In the genomic region with DNA sequence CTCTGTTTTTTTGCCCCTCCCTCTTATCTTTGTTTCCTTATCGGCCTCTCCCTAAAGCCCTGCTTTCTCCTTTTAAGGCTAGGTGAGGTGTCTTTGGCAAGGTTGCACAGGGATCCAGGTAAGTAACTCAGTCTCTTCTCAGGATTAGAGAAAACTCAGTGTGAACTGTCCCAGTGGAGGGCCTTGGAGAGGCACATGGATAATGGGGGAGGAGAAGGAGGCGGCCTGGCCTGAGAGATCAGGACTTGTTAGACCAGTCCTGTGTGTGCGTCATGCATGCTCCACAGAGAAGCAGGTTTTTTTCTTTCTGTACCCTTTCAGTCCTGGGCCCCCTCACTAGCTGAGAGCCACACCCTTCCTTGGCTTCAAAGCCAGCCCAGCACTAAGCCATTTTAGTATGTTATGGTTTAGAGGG, we compare ENCODE assay signal across 11 cellular contexts. TPM values are rescaled to one million over a fixed set of nuclear protein-coding genes. Genes with fewer than 3 reads are reported as not detected.
DNase-seq lines count a peak whose midpoint lies in the region; ATAC-seq, FAIRE-seq and TF ChIP-seq lines count a peak whose summit lies in the region.
"Had no signal": no experiment of that assay in that cellular context is flagged by ENCODE, and none has a peak within 500 bp of the region (broad histone marks: within the 10 kb centered on the region; RNA-seq: fewer than 3 reads in every experiment).

No MANE protein-coding gene starts in this region.

- peak overlapping the region; percentile 68 for H3K4me3 Mint-ChIP-seq in GM23338
- peak overlapping the region; percentile 27 for H3K4me3 Mint-ChIP-seq in astrocyte (ENCODE audit: unreplicated experiment)
- H3K4me3 Mint-ChIP-seq: immature natural killer cell had no signal

- FAIRE-seq in astrocyte (lab: Jason Lieb, UNC) = no peak
- FAIRE-seq in GM12891 (lab: Jason Lieb, UNC) = no peak

- peak; percentile 75 for ATAC-seq in GM23338

- in situ Hi-C loops in G401 (cut with HindIII; ENCODE audit: low sequenced_read_pairs) = no loop called here

- no peaks in the 10 kb centered on the region; the same call in 1 of the 2 replicates for H4K20me1 ChIP-seq in GM23338 (replicated peaks; ENCODE audit: insufficient read depth)
- H4K20me1 ChIP-seq in astrocyte (ENCODE audit: insufficient read depth, low read length) = peaks cover 91% of the 10 kb centered on the region

- H3K9me3 ChIP-seq in astrocyte (ENCODE audit: insufficient read depth, low read depth, low read length) = no peaks in the 10 kb centered on the region
- no peaks in the 10 kb centered on the region for H3K9me3 ChIP-seq in iPS-15b (ENCODE audit: control insufficient read depth, insufficient read depth, low read length)

- H3K9me3 Mint-ChIP-seq in GM23338 (no peaks in the 10 kb centered on the region), astrocyte (ENCODE audit: unreplicated experiment) (no peaks in the 10 kb centered on the region)
- H3K9me3 Mint-ChIP-seq: immature natural killer cell had no signal

- no peak for TF ChIP-seq POLR2A in GM12891 (IDR thresholded peaks at IDR 0.05; ENCODE audit: low read depth, low read length)

- H3K27ac Mint-ChIP-seq in GM23338 (peak overlapping the region; percentile 99), astrocyte (ENCODE audit: unreplicated experiment) (peak overlapping the region; percentile 90)
- H3K27ac Mint-ChIP-seq: immature natural killer cell had no signal

- peak overlapping the region; percentile 57 for H3K4me2 ChIP-seq in GM23338
- no peak overlapping the region for H3K4me2 ChIP-seq in astrocyte (ENCODE audit: low read length)

- no peaks in the 10 kb centered on the region for H3K9me2 ChIP-seq in GM23338 (ENCODE audit: insufficient read depth)

- H3K79me2 ChIP-seq in GM23338 (replicated peaks; ENCODE audit: insufficient read depth) = peaks cover 89% of the 10 kb centered on the region
- H3K79me2 ChIP-seq in astrocyte (ENCODE audit: insufficient read depth, low read length) = peaks cover 97% of the 10 kb centered on the region

- H3K27me3 ChIP-seq in GM23338 (ENCODE audit: insufficient read depth) = no peaks in the 10 kb centered on the region
- no peaks in the 10 kb centered on the region for H3K27me3 ChIP-seq in astrocyte (ENCODE audit: insufficient read depth, low read length)
- H3K27me3 ChIP-seq in iPS-15b (ENCODE audit: control insufficient read depth, insufficient read depth, low read length) = no peaks in the 10 kb centered on the region

- H3K9ac ChIP-seq in astrocyte (ENCODE audit: low read length) (no peak overlapping the region), iPS-15b (ENCODE audit: low read depth, low read length) (peak overlapping the region; percentile 70)

- H3K4me1 Mint-ChIP-seq in GM23338 = peaks cover 74% of the 10 kb centered on the region
- H3K4me1 Mint-ChIP-seq in astrocyte (ENCODE audit: low read depth, unreplicated experiment) = peaks cover 66% of the 10 kb centered on the region
- H3K4me1 Mint-ChIP-seq: immature natural killer cell had no signal

- H3K4me3 ChIP-seq in GM23338 = peak overlapping the region; percentile 21
- H3K4me3 ChIP-seq in astrocyte (ENCODE audit: insufficient read depth, low read depth, low read length) = no peak overlapping the region
- H3K4me3 ChIP-seq in iPS-15b (ENCODE audit: low read depth, low read length) = peak overlapping the region; percentile 33

- H3F3A ChIP-seq in GM23338 (replicated peaks; ENCODE audit: low read depth) = no peaks in the 10 kb centered on the region; the same call in 1 of the 2 replicates

- no peaks in the 10 kb centered on the region for H3K36me3 ChIP-seq in GM23338 (ENCODE audit: insufficient read depth)
- H3K36me3 ChIP-seq in astrocyte (ENCODE audit: insufficient read depth, low read length) = no peaks in the 10 kb centered on the region
- H3K36me3 ChIP-seq in iPS-15b (ENCODE audit: control insufficient read depth, insufficient read depth, low read length) = no peaks in the 10 kb centered on the region

- DNase-seq in GM23338 (ENCODE audit: low spot score) (peak; percentile 92), astrocyte (ENCODE audit: low read depth) (no peak), renal cortical epithelial cell (ENCODE audit: low read depth) (peak; percentile 61), NCI-H1930 (lab: John Stamatoyannopoulos, UW) (no peak), HuH-7.5 (ENCODE audit: low spot score) (no peak), GM12891 (ENCODE audit: insufficient read length, low spot score) (no peak), G401 (ENCODE audit: low spot score) (no peak)
- DNase-seq: immature natural killer cell, NCI-H1694 had no signal

- H3K27ac ChIP-seq in GM23338 (ENCODE audit: low read depth) (peak overlapping the region; percentile 98), astrocyte (ENCODE audit: low read depth, low read length) (no peak overlapping the region)

- H3K36me3 Mint-ChIP-seq in GM23338 (ENCODE audit: low read depth) = peaks cover 2% of the 10 kb centered on the region; the same call in 1 of the 3 replicates
- peaks cover 10% of the 10 kb centered on the region for H3K36me3 Mint-ChIP-seq in astrocyte (ENCODE audit: low read depth, unreplicated experiment)

- no peak for TF ChIP-seq CTCF in GM23338 (conservative IDR thresholded peaks at IDR 0.05; ENCODE audit: low read depth in 2 of 2)
- no peak for TF ChIP-seq CTCF in astrocyte (IDR thresholded peaks at IDR 0.05; ENCODE audit: insufficient read depth, low read depth, low read length)

- H3K27me3 Mint-ChIP-seq in GM23338 (ENCODE audit: insufficient read depth, low read depth, poor library complexity) (peaks cover 8% of the 10 kb centered on the region), astrocyte (ENCODE audit: low read depth, unreplicated experiment) (no peaks in the 10 kb centered on the region)

- H3K4me1 ChIP-seq in GM23338 (ENCODE audit: insufficient read depth) (peaks cover 47% of the 10 kb centered on the region), astrocyte (ENCODE audit: insufficient read depth, low read length) (peaks cover 32% of the 10 kb centered on the region), iPS-15b (ENCODE audit: control insufficient read depth, insufficient read depth, low read length) (peaks cover 56% of the 10 kb centered on the region)

- H2AFZ ChIP-seq in GM23338 = no peak overlapping the region
- no peak overlapping the region for H2AFZ ChIP-seq in astrocyte (ENCODE audit: low read depth, low read length)

TF ChIP-seq in GM23338, 12 proteins besides CTCF, POLR2A, EP300 and RAD21 (continues in another document):
- TF ChIP-seq CREB1 (CRISPR knock-in tag; IDR thresholded peaks at IDR 0.05; ENCODE audit: low read depth) = peak; percentile 83
- no peak for TF ChIP-seq JUNB (IDR thresholded peaks at IDR 0.05; ENCODE audit: unreplicated experiment)

TF ChIP-seq in GM12891, 5 proteins besides CTCF, POLR2A, EP300 and RAD21:
- TF ChIP-seq TAF1 (IDR thresholded peaks at IDR 0.05; ENCODE audit: low read depth, low read length) (no peak), PAX5 (IDR thresholded peaks at IDR 0.05; ENCODE audit: insufficient read depth, low read length, severe bottlenecking) (no peak), SPI1 (IDR thresholded peaks at IDR 0.05; ENCODE audit: low read depth, low read length) (no peak), POU2F2 (IDR thresholded peaks at IDR 0.05; ENCODE audit: low read depth, low read length) (no peak), POLR2AphosphoS5 (IDR thresholded peaks at IDR 0.05; ENCODE audit: low read depth, low read length) (no peak)
TF ChIP-seq in GM12891: peak in this region for 0.

RNA-seq across cellular contexts. Expression of a gene that starts 19.9 kb away (rescaled TPM):
- 136 and 148 TPM in 2 replicates for total RNA-seq in GM23338 (2014; rRNA removed; shearing (Covaris generic))
- 37.0 and 39.1 TPM in 2 replicates for polyA plus RNA-seq in GM23338 (2016; fragmentation: Nextera tagmentation; extraction: Ambion mirVana)
- total RNA-seq in astrocyte = 235 and 243 TPM in 2 replicates
- total RNA-seq in renal cortical epithelial cell = 157 and 260 TPM in 2 replicates
- polyA plus RNA-seq in GM12891 (2012; ENCODE audit: low read depth, missing spikeins) = 17.9 TPM
- total RNA-seq in G401 (2014; rRNA removed; shearing (Covaris generic)) = 33.5 and 47.7 TPM in 2 replicates

RNA-seq across cellular contexts. Expression of a gene that starts 29.9 kb away (rescaled TPM):
- total RNA-seq in GM23338 (2014; rRNA removed; shearing (Covaris generic)) = 0.08 TPM in 1 of 2 replicates, not detected in the other
- polyA plus RNA-seq in GM23338 (2016; fragmentation: Nextera tagmentation; extraction: Ambion mirVana) = 0.29 and 0.31 TPM in 2 replicates
- not detected in 2 replicates for total RNA-seq in astrocyte
- not detected in 2 replicates for total RNA-seq in renal cortical epithelial cell
- polyA plus RNA-seq in GM12891 (2012; ENCODE audit: low read depth, missing spikeins) = 0.08 TPM
- total RNA-seq in G401 (2014; rRNA removed; shearing (Covaris generic)) = not detected in 2 replicates
- total RNA-seq: T-helper 1 cell treated with Interleukin-12 subunit alpha and Interleukin-12 subunit beta and Interleukin-4 antibody, amounts not matched to agents 30 ng/mL and 1 ng/mL, for 36 hours had no signal

RNA-seq across cellular contexts. Expression of a gene that starts 40.2 kb away (rescaled TPM):
- 282 and 311 TPM in 2 replicates for total RNA-seq in GM23338 (2014; rRNA removed; shearing (Covaris generic))
- 363 and 379 TPM in 2 replicates for polyA plus RNA-seq in GM23338 (2016; fragmentation: Nextera tagmentation; extraction: Ambion mirVana)
- total RNA-seq in astrocyte (94.3 and 123 TPM in 2 replicates), renal cortical epithelial cell (48.1 and 94.8 TPM in 2 replicates)
- 246 TPM for polyA plus RNA-seq in GM12891 (2012; ENCODE audit: low read depth, missing spikeins)
- 184 and 229 TPM in 2 replicates for total RNA-seq in G401 (2014; rRNA removed; shearing (Covaris generic))

Comparison
In these comparisons a context has a peak if more than half of its experiments do, and no peak if none do; other contexts are left out.
1. DNase-seq: peak in GM23338 (single experiment) and renal cortical epithelial cell (single experiment); none in astrocyte (single experiment), NCI-H1930 (0 of 2), HuH-7.5 (single experiment), GM12891 (single experiment) and G401 (single experiment).